8 cellular contexts compared by ENCODE assay signal in the genomic region with DNA sequence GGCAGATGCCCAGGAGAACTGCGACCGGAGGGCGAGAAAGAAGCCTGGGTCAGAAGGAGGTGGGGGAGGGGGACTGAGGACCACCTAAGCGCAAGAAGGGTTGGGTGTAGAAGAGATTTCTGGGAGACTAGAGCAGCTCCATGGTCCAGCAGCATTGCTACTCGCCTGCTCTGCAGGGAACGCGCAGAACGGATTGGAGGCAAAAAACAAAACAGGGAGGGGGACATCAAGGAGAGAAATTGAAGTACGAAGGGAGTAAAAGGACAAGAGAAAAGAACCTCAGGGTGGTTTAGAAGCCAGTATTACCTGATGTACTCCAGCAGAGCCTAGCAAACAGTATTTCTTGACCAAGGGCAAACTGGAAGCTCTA. TPM values are rescaled to one million over a fixed set of nuclear protein-coding genes. Genes with fewer than 3 reads are reported as not detected.
DNase-seq lines count a peak whose midpoint lies in the region; ATAC-seq and TF ChIP-seq lines count a peak whose summit lies in the region.

No MANE protein-coding gene starts in this region.

- no peak for TF ChIP-seq CTCF in Caco-2 (IDR thresholded peaks at IDR 0.05; ENCODE audit: insufficient read depth in 1 of 2, low read depth in 1 of 2, low read length in 1 of 2, severe bottlenecking in 1 of 2, unreplicated experiment in 1 of 2)
- TF ChIP-seq CTCF in upper lobe of right lung (IDR thresholded peaks at IDR 0.05), result no peak

- peak overlapping the region; percentile 68 for H3K27ac ChIP-seq in upper lobe of right lung

- POLR2A ChIA-PET in Caco-2 (lab: Charles Lee), result no interaction called here

- 0 out of 2 replicates have a peak, but pooled peaks cover 5% of the 10 kb centered on the region for H3K4me1 ChIP-seq in Caco-2
- H3K4me1 ChIP-seq in upper lobe of right lung, result peaks cover 20% of the 10 kb centered on the region

- BruUV-seq in Caco-2 (replicated peaks; lab: Mats Ljungman, UMichigan), result no TSS peak

- H3K27ac Mint-ChIP-seq in Caco-2 (ENCODE audit: unreplicated experiment), result no peak overlapping the region
- H3K27ac Mint-ChIP-seq in central memory CD8-positive, alpha-beta T cell (ENCODE audit: low read depth), result no peak overlapping the region

- H3K27me3 ChIP-seq in Caco-2 (replicated peaks; ENCODE audit: control insufficient read depth, insufficient read depth, low read length) (no peaks in the 10 kb centered on the region), upper lobe of right lung (no peaks in the 10 kb centered on the region)

- intact Hi-C loops in Caco-2 (cut with micrococcal nuclease; ENCODE audit: unreplicated experiment) (no loop called here), upper lobe of right lung (cut with DNase I) (no loop called here)

- peaks cover 28% of the 10 kb centered on the region for H3K27me3 Mint-ChIP-seq in Caco-2 (ENCODE audit: insufficient read depth, unreplicated experiment)
- H3K27me3 Mint-ChIP-seq in central memory CD8-positive, alpha-beta T cell, result peaks cover 39% of the 10 kb centered on the region

- H3K9me3 ChIP-seq in Caco-2 (no peaks in the 10 kb centered on the region), upper lobe of right lung (no peaks in the 10 kb centered on the region)

- H3K9me3 Mint-ChIP-seq in Caco-2 (ENCODE audit: unreplicated experiment), result no peaks in the 10 kb centered on the region
- H3K9me3 Mint-ChIP-seq in central memory CD8-positive, alpha-beta T cell, result no peaks in the 10 kb centered on the region

- ATAC-seq in central memory CD8-positive, alpha-beta T cell (replicated peaks; ENCODE audit: extremely low read depth, poor library complexity, severe bottlenecking), result no peak
- no peak for ATAC-seq in upper lobe of right lung

- CTCF ChIA-PET in Caco-2 (lab: Charles Lee), result interaction anchor here (0.6 to 1.1 kb wide), 7 partner anchors 14 to 118 kb away, joined by 3 to 7 read pairs (median 4); no protein-coding TSS in a partner anchor

- peaks cover 14% of the 10 kb centered on the region for H3K4me1 Mint-ChIP-seq in Caco-2 (ENCODE audit: low read depth, unreplicated experiment)
- H3K4me1 Mint-ChIP-seq in central memory CD8-positive, alpha-beta T cell, result peaks cover 29% of the 10 kb centered on the region

- peak overlapping the region; percentile 82 for H3K4me3 Mint-ChIP-seq in Caco-2 (ENCODE audit: unreplicated experiment)
- H3K4me3 Mint-ChIP-seq in central memory CD8-positive, alpha-beta T cell, result peak overlapping the region; percentile 90

- no peaks in the 10 kb centered on the region for H3K36me3 Mint-ChIP-seq in Caco-2 (ENCODE audit: insufficient read depth, unreplicated experiment)
- H3K36me3 Mint-ChIP-seq in central memory CD8-positive, alpha-beta T cell (ENCODE audit: insufficient read depth), result no peaks in the 10 kb centered on the region

- H3K4me3 ChIP-seq in Caco-2 (ENCODE audit: low read depth, low read length), result peak overlapping the region; percentile 58
- peak overlapping the region; percentile 75 for H3K4me3 ChIP-seq in upper lobe of right lung

- no peak for DNase-seq in Caco-2
- peak; percentile 36 for DNase-seq in NAMALWA (ENCODE audit: low spot score)
- DNase-seq in central memory CD8-positive, alpha-beta T cell (ENCODE audit: low spot score in 2 of 2), result no peak
- peak; percentile 36 for DNase-seq in medulla oblongata (ENCODE audit: extremely low spot score)
- no peak for DNase-seq in upper lobe of right lung
- no peak for DNase-seq in AML-193 (lab: John Stamatoyannopoulos, UW)
- no peak for DNase-seq in UCSD-AML1 (lab: John Stamatoyannopoulos, UW; ENCODE audit: unreplicated experiment)
- DNase-seq in activated naive CD4-positive, alpha-beta T cell treated with anti-CD3 and anti-CD28 coated beads, Interleukin-2, amount 50 U/mL, for 16 hours, result no peak

- no peaks in the 10 kb centered on the region for H3K36me3 ChIP-seq in Caco-2 (ENCODE audit: control insufficient read depth, insufficient read depth, low read length)
- no peaks in the 10 kb centered on the region for H3K36me3 ChIP-seq in upper lobe of right lung

RNA-seq across cellular contexts. Expression of a gene that starts 0.5 kb away (rescaled TPM):
- 3.3 and 4.1 TPM in 2 replicates for total RNA-seq in Caco-2 (2022)
- total RNA-seq in upper lobe of right lung, result 40.1 TPM

RNA-seq across cellular contexts. Expression of a gene that starts 23.4 kb away (rescaled TPM):
- total RNA-seq in Caco-2 (2022) (not detected in 2 replicates), upper lobe of right lung (not detected)

RNA-seq across cellular contexts. Expression of a gene that starts 47.4 kb away (rescaled TPM):
- total RNA-seq in Caco-2 (2022), result not detected in 2 replicates
- total RNA-seq in upper lobe of right lung, result not detected

RNA-seq across cellular contexts. Expression of a gene that starts 48.6 kb away (rescaled TPM):
- total RNA-seq in Caco-2 (2022), result not detected in 2 replicates
- not detected for total RNA-seq in upper lobe of right lung

Comparison
In these comparisons a context has a peak if more than half of its experiments do, and no peak if none do; other contexts are left out.
1. DNase-seq: peak in NAMALWA (single experiment) and medulla oblongata (single experiment); none in Caco-2 (0 of 2), central memory CD8-positive, alpha-beta T cell (0 of 2), upper lobe of right lung (single experiment), AML-193 (0 of 2), UCSD-AML1 (single experiment) and activated naive CD4-positive, alpha-beta T cell treated with anti-CD3 and anti-CD28 coated beads, Interleukin-2, amount 50 U/mL, for 16 hours (single experiment).